In genomic region chr15:58407786-58408185, GRCh38 we compare ENCODE assay signal across 1 cellular context.
TF ChIP-seq lines count a peak whose summit lies in the region.

No MANE protein-coding gene starts in this region.

TF ChIP-seq in IMR-90, 13 proteins besides CTCF, POLR2A, EP300 and RAD21 (continued from another document):
- no peak for TF ChIP-seq USF2 (IDR thresholded peaks at IDR 0.05; ENCODE audit: low read depth, low read length)
- no peak for TF ChIP-seq RCOR1 (IDR thresholded peaks at IDR 0.05; ENCODE audit: insufficient replicate concordance, low read length)
- TF ChIP-seq MAZ (IDR thresholded peaks at IDR 0.05; ENCODE audit: borderline replicate concordance, low read depth, low read length), result no peak
- TF ChIP-seq CEBPB (IDR thresholded peaks at IDR 0.05; ENCODE audit: low read depth, low read length), result no peak
- no peak for TF ChIP-seq MAFK (IDR thresholded peaks at IDR 0.05; ENCODE audit: low read depth, low read length)
- no peak for TF ChIP-seq SMC3 (IDR thresholded peaks at IDR 0.05; ENCODE audit: low read depth, low read length)
- TF ChIP-seq NFE2L2 (IDR thresholded peaks at IDR 0.05; ENCODE audit: low read depth, low read length), result no peak
- TF ChIP-seq FOS (IDR thresholded peaks at IDR 0.05; ENCODE audit: low read depth, low read length), result no peak
- TF ChIP-seq BHLHE40 (IDR thresholded peaks at IDR 0.05; ENCODE audit: low read depth, low read length), result no peak
